In the genomic region with DNA sequence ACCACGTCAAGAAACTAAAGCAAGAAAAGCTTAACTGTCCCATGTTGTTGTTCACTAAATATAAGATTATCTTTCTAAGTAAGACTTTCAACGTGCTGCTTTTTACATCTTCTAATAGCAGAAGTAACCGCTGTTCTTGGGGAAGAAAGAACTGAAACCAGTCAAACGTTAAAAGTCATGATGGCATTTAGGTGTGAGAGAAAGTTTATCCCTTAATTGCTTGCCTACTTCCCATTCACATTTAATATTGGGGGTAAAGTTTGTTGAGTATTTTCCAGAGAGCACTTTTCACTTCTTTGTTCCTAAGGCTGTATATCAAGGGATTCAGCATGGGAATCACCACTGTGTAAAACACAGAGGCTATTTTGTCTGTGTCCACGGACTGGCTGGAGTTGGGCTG, we compare ENCODE assay signal across 21 cellular contexts. TPM values are rescaled to one million over a fixed set of nuclear protein-coding genes. Genes with fewer than 3 reads are reported as not detected.
A peak's percentile ranks its signal among the peaks of the same experiment; 100 is the strongest.
DNase-seq lines count a peak whose midpoint lies in the region; ATAC-seq and TF ChIP-seq lines count a peak whose summit lies in the region.
"Had no signal": no experiment of that assay in that cellular context is flagged by ENCODE, and none has a peak within 500 bp of the region (broad histone marks: within the 10 kb centered on the region; RNA-seq: fewer than 3 reads in every experiment).

No MANE protein-coding gene starts in this region.

- no peaks in the 10 kb centered on the region for H3K36me3 Mint-ChIP-seq in mesothelial cell of epicardium
- H3K36me3 Mint-ChIP-seq: type B pancreatic cell had no signal

- H3K27ac Mint-ChIP-seq in mesothelial cell of epicardium = no peak overlapping the region
- H3K27ac Mint-ChIP-seq: GM23338, type B pancreatic cell had no signal

- no peak overlapping the region for H3K4me3 ChIP-seq in OCI-LY7 (ENCODE audit: low read depth, low read length, poor library complexity, severe bottlenecking)
- H3K4me3 ChIP-seq: body of pancreas, GM23338, hepatocyte, mucosa of descending colon, sigmoid colon had no signal

- no peaks in the 10 kb centered on the region for H3K9me3 ChIP-seq in OCI-LY7 (ENCODE audit: low read length)
- H3K9me3 ChIP-seq: body of pancreas, mucosa of descending colon, sigmoid colon had no signal

- no peak overlapping the region for H2AFZ ChIP-seq in OCI-LY7 (ENCODE audit: low read length)
- H2AFZ ChIP-seq: GM23338, hepatocyte had no signal

- H3K27me3 Mint-ChIP-seq in mesothelial cell of epicardium (ENCODE audit: low read depth) = peaks cover 17% of the 10 kb centered on the region

- H3K27ac ChIP-seq in OCI-LY7 (ENCODE audit: low read depth, low read length, poor library complexity, severe bottlenecking) = no peak overlapping the region
- H3K27ac ChIP-seq: body of pancreas, hepatocyte, sigmoid colon had no signal

- no peaks in the 10 kb centered on the region for H3K79me2 ChIP-seq in OCI-LY7 (ENCODE audit: insufficient read depth, low read depth, low read length)
- H3K79me2 ChIP-seq: hepatocyte had no signal

- no peak for TF ChIP-seq CTCF in OCI-LY7 (conservative IDR thresholded peaks at IDR 0.05; ENCODE audit: low read length)
- TF ChIP-seq CTCF in mesothelial cell of epicardium (IDR thresholded peaks at IDR 0.05; ENCODE audit: unreplicated experiment) = no peak

- H3K36me3 ChIP-seq in OCI-LY7 (ENCODE audit: insufficient read depth, low read length) = no peaks in the 10 kb centered on the region
- H3K36me3 ChIP-seq: sigmoid colon had no signal

- no peaks in the 10 kb centered on the region for H3K9me2 ChIP-seq in OCI-LY7 (ENCODE audit: insufficient read depth, low read length)

- peak; percentile 47 for DNase-seq in OCI-LY7 (ENCODE audit: low spot score)
- DNase-seq in mesothelial cell of epicardium (ENCODE audit: low spot score in 2 of 2, unreplicated experiment in 2 of 2) = no peak
- DNase-seq in OCI-M1 (lab: John Stamatoyannopoulos, UW) = no peak
- no peak for DNase-seq in retina
- no peak for DNase-seq in glomerular visceral epithelial cell (ENCODE audit: extremely low spot score)
- DNase-seq: activated gamma-delta T cell treated with Interleukin-2 at 50 U/mL for 16 hours; body of pancreas; mucosa of descending colon; NCI-H2029 treated with DMSO at 0.1 percent for 48 hours; NCI-H524 treated with DMSO at 0.1 percent for 48 hours; RPMI8226; sigmoid colon; stimulated activated CD4-positive, alpha-beta T cell treated with anti-CD3 and anti-CD28 coated beads, Interleukin-4, amount 100 ng/mL, for 1 hour; T-helper 1 cell had no signal

- POLR2A ChIA-PET in OCI-LY7 (lab: Charles Lee) = interaction anchor here (0.6 to 1.8 kb wide), 3 partner anchors 9 to 34 kb away, joined by 3 to 5 read pairs (median 5); no protein-coding TSS in a partner anchor

- BruUV-seq in OCI-LY7 (replicated peaks; lab: Mats Ljungman, UMichigan) = no TSS peak

- no peaks in the 10 kb centered on the region for H3K4me1 Mint-ChIP-seq in mesothelial cell of epicardium

- peaks cover 16% of the 10 kb centered on the region for H3K4me1 ChIP-seq in OCI-LY7 (ENCODE audit: insufficient read depth, low read length, poor library complexity, severe bottlenecking)
- H3K4me1 ChIP-seq: body of pancreas, sigmoid colon had no signal

- no peaks in the 10 kb centered on the region for H3K9me3 Mint-ChIP-seq in mesothelial cell of epicardium
- H3K9me3 Mint-ChIP-seq: GM23338, type B pancreatic cell had no signal

- intact Hi-C loops in OCI-LY7 (cut with micrococcal nuclease; ENCODE audit: unreplicated experiment) = no loop called here

- CTCF ChIA-PET in OCI-LY7 (lab: Charles Lee; ENCODE audit: unreplicated experiment) = no interaction called here

- H4K20me1 ChIP-seq in OCI-LY7 (ENCODE audit: insufficient read depth, low read length) = no peaks in the 10 kb centered on the region

- peak overlapping the region; percentile 25 for H3K4me2 ChIP-seq in OCI-LY7 (ENCODE audit: low read length)
- H3K4me2 ChIP-seq: GM23338, hepatocyte had no signal

- ATAC-seq in GM18502 (IDR thresholded peaks at IDR 0.05; ENCODE audit: poor library complexity, unreplicated experiment) = peak; percentile 50
- peak; percentile 51 for ATAC-seq in GM21360 (IDR thresholded peaks at IDR 0.05; ENCODE audit: unreplicated experiment)
- peak; percentile 40 for ATAC-seq in HG03139 (IDR thresholded peaks at IDR 0.05; ENCODE audit: unreplicated experiment)
- ATAC-seq: body of pancreas, GM23338, mucosa of descending colon had no signal

- H3K4me3 Mint-ChIP-seq in mesothelial cell of epicardium = no peak overlapping the region
- H3K4me3 Mint-ChIP-seq: GM23338, type B pancreatic cell had no signal

RNA-seq across cellular contexts. Expression of gene OR5B21, which starts 1.0 kb away (rescaled TPM):
- not detected in 2 replicates for total RNA-seq in OCI-LY7 (2014; rRNA removed; shearing (Covaris generic))
- total RNA-seq in OCI-LY7 (2022) (0.48 and 0.55 TPM in 2 replicates), mesothelial cell of epicardium (not detected in 3 replicates)
- total RNA-seq: body of pancreas, GM23338, hepatocyte, mucosa of descending colon, omental fat pad had no signal
